Comparison of ENCODE assay signal across 33 cellular contexts in genomic region chr6:52152692-52153091, GRCh38. TPM values are rescaled to one million over a fixed set of nuclear protein-coding genes. Genes with fewer than 3 reads are reported as not detected.
DNase-seq lines count a peak whose midpoint lies in the region; ATAC-seq and TF ChIP-seq lines count a peak whose summit lies in the region.
"Had no signal": no experiment of that assay in that cellular context is flagged by ENCODE, and none has a peak within 500 bp of the region (broad histone marks: within the 10 kb centered on the region; RNA-seq: fewer than 3 reads in every experiment).

No MANE protein-coding gene starts in this region.

- H2AK5ac ChIP-seq in trophoblast cell (ENCODE audit: low read length) = no peak overlapping the region

- H3K14ac ChIP-seq in trophoblast cell (ENCODE audit: low read length) = no peak overlapping the region

- TF ChIP-seq CTCF in hepatocyte (IDR thresholded peaks at IDR 0.05; ENCODE audit: poor library complexity) = no peak

- H3K4me1 ChIP-seq in hepatocyte (ENCODE audit: insufficient read depth) = no peaks in the 10 kb centered on the region
- peaks cover 16 to 21% of the 10 kb centered on the region in 2 experiments for H3K4me1 ChIP-seq in trophoblast cell (ENCODE audit: control insufficient read depth in 1 of 2, insufficient read depth in 2 of 2, low read length in 2 of 2)
- H3K4me1 ChIP-seq: lower lobe of right lung, parathyroid adenoma, suprapubic skin, uterus had no signal

- H3K9me2 ChIP-seq in hepatocyte (replicated peaks; ENCODE audit: insufficient read depth) = no peaks in the 10 kb centered on the region

- H4K12ac ChIP-seq in trophoblast cell (ENCODE audit: low read depth, low read length) = no peak overlapping the region

- no peaks in the 10 kb centered on the region for H3K9me3 ChIP-seq in hepatocyte (ENCODE audit: low read depth)
- no peaks in the 10 kb centered on the region for H3K9me3 ChIP-seq in trophoblast cell (ENCODE audit: insufficient read depth, low read depth, low read length)
- H3K9me3 ChIP-seq: lower lobe of right lung, mucosa of descending colon, SJCRH30, suprapubic skin, uterus had no signal

- H3K23ac ChIP-seq in trophoblast cell (ENCODE audit: low read length) = no peak overlapping the region

- H3K27me3 ChIP-seq in hepatocyte (no peaks in the 10 kb centered on the region), trophoblast cell (ENCODE audit: insufficient read depth, low read length) (no peaks in the 10 kb centered on the region)
- H3K27me3 ChIP-seq: SJCRH30, suprapubic skin, uterus had no signal

- no peak overlapping the region for H3K9ac ChIP-seq in trophoblast cell (ENCODE audit: low read length)
- H3K9ac ChIP-seq: KMS-11, parathyroid adenoma had no signal

- no peak overlapping the region for H4K91ac ChIP-seq in trophoblast cell (ENCODE audit: low read depth, low read length)

- no peaks in the 10 kb centered on the region for H3K36me3 ChIP-seq in hepatocyte (replicated peaks; ENCODE audit: insufficient read depth, low read depth)
- no peaks in the 10 kb centered on the region for H3K36me3 ChIP-seq in trophoblast cell (ENCODE audit: control insufficient read depth in 1 of 2, insufficient read depth in 2 of 2, low read length in 2 of 2)
- H3K36me3 ChIP-seq: lower lobe of right lung, suprapubic skin, uterus had no signal

- no peak overlapping the region for H2BK120ac ChIP-seq in trophoblast cell (ENCODE audit: insufficient read depth, low read length, poor library complexity)

- H3K27ac ChIP-seq in hepatocyte (no peak overlapping the region), trophoblast cell (ENCODE audit: low read depth, low read length) (no peak overlapping the region)
- H3K27ac ChIP-seq: KMS-11, lower lobe of right lung, parathyroid adenoma, SJCRH30, suprapubic skin, uterus had no signal

- H2BK5ac ChIP-seq in trophoblast cell (ENCODE audit: low read depth, low read length, poor library complexity) = no peak overlapping the region

- H3K79me1 ChIP-seq in trophoblast cell (ENCODE audit: low read length) = no peaks in the 10 kb centered on the region

- no peak overlapping the region for H3K4me2 ChIP-seq in hepatocyte
- H3K4me2 ChIP-seq in trophoblast cell (ENCODE audit: low read length) = peak overlapping the region; percentile 13
- H3K4me2 ChIP-seq: KMS-11 had no signal

- H2AFZ ChIP-seq in hepatocyte = no peak overlapping the region
- no peak overlapping the region for H2AFZ ChIP-seq in trophoblast cell (ENCODE audit: insufficient read depth, low read length, poor library complexity)
- H2AFZ ChIP-seq: parathyroid adenoma had no signal

- H3K18ac ChIP-seq in trophoblast cell (ENCODE audit: low read length) = no peak overlapping the region

- no peak overlapping the region for H3K4ac ChIP-seq in trophoblast cell (ENCODE audit: low read depth, low read length)

- no peak overlapping the region for H4K8ac ChIP-seq in trophoblast cell (ENCODE audit: low read depth, low read length)

- WGBS in hepatocyte (ENCODE audit: low lambda C conversion rate, missing lambda C conversion rate) = 42% methylated on average over 8 of the region's 8 CpGs
- no CpG with 5 or more reads among the region's 8 CpGs for WGBS in trophoblast cell (ENCODE audit: extremely low coverage, insufficient coverage, insufficient read length)

- H3K79me2 ChIP-seq in hepatocyte = no peaks in the 10 kb centered on the region
- no peaks in the 10 kb centered on the region for H3K79me2 ChIP-seq in trophoblast cell (ENCODE audit: control insufficient read depth, insufficient read depth, low read length, poor library complexity)
- H3K79me2 ChIP-seq: parathyroid adenoma had no signal

- DNase-seq in ELF-1 (ENCODE audit: low read depth, low spot score) (peak; percentile 80), NCI-H1105 treated with DMSO at 0.1 percent for 48 hours (lab: John Stamatoyannopoulos, UW) (peak; percentile 24), hepatocyte (ENCODE audit: low spot score) (peak; percentile 19), trophoblast cell (peak; percentile 64 to 85), Kasumi-1 (lab: John Stamatoyannopoulos, UW) (no peak)
- DNase-seq: activated naive CD4-positive, alpha-beta T cell; activated T-cell treated with anti-CD3 and anti-CD28 coated beads, Interleukin-2, amount 50 U/mL, for 48 hours; cerebellar nuclear complex; DMS79; GF-D8; kidney glomerular epithelial cell; lower lobe of right lung; mucosa of descending colon; NCI-H1694; NCI-H2171; NCI-H524; right cardiac atrium; SJCRH30; stimulated activated CD4-positive, alpha-beta T cell treated with anti-CD3 and anti-CD28 coated beads, Interleukin-12 subunit alpha, Interleukin-12 subunit beta, amount 100 ng/mL, for 4 hours; stimulated activated CD4-positive, alpha-beta T cell treated with anti-CD3 and anti-CD28 coated beads, Interleukin-4, amount 100 ng/mL, for 24 hours; T-cell; uterus had no signal

- H2BK12ac ChIP-seq in trophoblast cell (ENCODE audit: low read length) = no peak overlapping the region

- H4K20me1 ChIP-seq in hepatocyte (ENCODE audit: insufficient read depth, poor library complexity, severe bottlenecking) = no peaks in the 10 kb centered on the region

- no peak for ATAC-seq in HG03432 (IDR thresholded peaks at IDR 0.05; ENCODE audit: unreplicated experiment)
- ATAC-seq in HG03108 (IDR thresholded peaks at IDR 0.05; ENCODE audit: unreplicated experiment) = no peak
- ATAC-seq: HCT116; lower lobe of right lung; mucosa of descending colon; right cardiac atrium; stimulated activated memory B cell treated with anti-CD40 and anti-IgM and Interleukin-4, amounts not matched to agents 10 μg/mL and 1 μg/mL and 100 μg/mL, for 72 hours; T-cell had no signal

- no peak overlapping the region for H3K4me3 ChIP-seq in hepatocyte
- no peak overlapping the region for H3K4me3 ChIP-seq in trophoblast cell (ENCODE audit: low read depth, low read length)
- H3K4me3 ChIP-seq: lower lobe of right lung, mucosa of descending colon, SJCRH30, suprapubic skin, uterus had no signal

RNA-seq across cellular contexts. Expression of gene IL17A, which starts 33.5 kb away (rescaled TPM):
- total RNA-seq in hepatocyte = not detected in 2 replicates
- not detected in 2 replicates for polyA plus RNA-seq in hepatocyte
- polyA plus RNA-seq in trophoblast cell (2013) = not detected in 2 replicates
- total RNA-seq: dermis microvascular lymphatic vessel endothelial cell, fibroblast of lung, lower lobe of right lung, mucosa of descending colon, right cardiac atrium, SJCRH30, suprapubic skin, T-cell had no signal
- polyA plus RNA-seq: adipose tissue, fibroblast of lung, neural cell, right cardiac atrium had no signal

Comparison
In these comparisons a context has a peak if more than half of its experiments do, and no peak if none do; other contexts are left out.
1. DNase-seq: peak in ELF-1 (single experiment), NCI-H1105 treated with DMSO at 0.1 percent for 48 hours (single experiment), hepatocyte (single experiment) and trophoblast cell (2 of 2); none in Kasumi-1 (0 of 2).